ENCODE assay signal across 22 cellular contexts in the genomic region with DNA sequence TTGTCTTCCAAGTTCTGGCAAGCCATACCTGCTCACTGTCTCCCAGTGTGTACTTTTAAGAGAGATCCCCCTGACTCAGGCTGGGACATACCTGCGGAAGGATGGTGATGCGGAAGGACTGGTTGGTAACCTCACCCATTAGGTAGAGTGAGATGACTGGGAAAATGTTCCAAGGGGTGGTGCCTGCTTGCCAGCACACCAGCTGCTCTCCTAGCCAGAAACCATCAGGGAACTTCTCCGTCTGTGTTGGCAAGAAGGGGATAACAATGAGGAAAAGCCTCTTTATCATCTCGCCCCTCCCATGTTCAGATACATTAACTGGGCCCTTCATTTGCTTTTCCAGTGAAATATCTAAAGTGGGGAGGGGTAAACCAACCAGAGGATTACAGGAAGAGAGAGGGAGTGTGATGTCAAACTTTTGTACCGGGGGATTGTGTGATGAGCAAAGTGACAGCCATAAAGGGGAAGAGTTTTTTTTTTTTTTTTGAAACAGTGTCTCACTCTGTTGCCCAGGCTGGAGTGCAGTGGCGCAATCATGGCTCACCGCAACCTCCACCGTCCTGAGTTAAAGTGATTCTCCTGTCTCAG. TPM values are rescaled to one million over a fixed set of nuclear protein-coding genes. Genes with fewer than 3 reads are reported as not detected.
DNase-seq lines count a peak whose midpoint lies in the region; ATAC-seq, FAIRE-seq and TF ChIP-seq lines count a peak whose summit lies in the region.
"Had no signal": no experiment of that assay in that cellular context is flagged by ENCODE, and none has a peak within 500 bp of the region (broad histone marks: within the 10 kb centered on the region; RNA-seq: fewer than 3 reads in every experiment).

TSS of gene BACE1-AS (plus strand) at position 538 of the 588 bp plus-strand sequence.

- POLR2A ChIA-PET in H1 (lab: Charles Lee; ENCODE audit: partially characterized antibody): interaction anchor here (1.6 kb wide), 1 partner anchor 12 kb away, joined by 4 read pairs; no protein-coding TSS in a partner anchor

- H3K79me2 ChIP-seq in H1 (ENCODE audit: control insufficient read depth in 1 of 2, insufficient read depth in 2 of 2, low read length in 2 of 2): no peaks in the 10 kb centered on the region

- H3K9ac ChIP-seq in H1 (replicated peaks in 1 of 4; ENCODE audit: extremely low read depth in 1 of 4, low read depth in 3 of 4, low read length in 3 of 4): no peak within 1 kb of the TSS

- H3K27ac ChIP-seq in left ventricle myocardium inferior (replicated peaks) (no peak within 1 kb of the TSS), H1 (ENCODE audit: low read depth, low read length) (no peak within 1 kb of the TSS)
- H3K27ac ChIP-seq: colonic mucosa, SJSA1 had no signal

- H3K9me3 ChIP-seq in left ventricle myocardium inferior (replicated peaks) (no peaks in the 10 kb centered on the region), H1 (ENCODE audit: insufficient read depth in 2 of 2, low read depth in 1 of 2, low read length in 1 of 2) (no peaks in the 10 kb centered on the region)
- H3K9me3 ChIP-seq: colonic mucosa, SJSA1 had no signal

- H3K4me1 Mint-ChIP-seq in osteocyte (ENCODE audit: unreplicated experiment) (no peaks in the 10 kb centered on the region), chondrocyte (ENCODE audit: low read depth) (no peaks in the 10 kb centered on the region)
- H3K4me1 Mint-ChIP-seq: activated CD4-positive, alpha-beta T cell treated with anti-CD3 and anti-CD28 coated beads, Interleukin-2, amount 10 ng/mL, durations not matched to agents 7 days and 5 days; activated naive CD8-positive, alpha-beta T cell treated with anti-CD3 and anti-CD28 coated beads, Interleukin-2, amount 10 ng/mL, durations not matched to agents 7 days and 5 days; activated T-helper 17 cell treated with anti-CD3 and anti-CD28 coated beads, Interleukin-2, amount 50 U/mL, for 72 hours; natural killer cell; stimulated activated naive B cell treated with anti-CD40 and anti-IgM and Interleukin-4, amounts not matched to agents 10 μg/mL and 1 μg/mL and 100 μg/mL, for 72 hours had no signal

- H2BK20ac ChIP-seq in H1 (ENCODE audit: low read length): no peak within 1 kb of the TSS

- H3K9me3 Mint-ChIP-seq in osteocyte (ENCODE audit: unreplicated experiment) (no peaks in the 10 kb centered on the region), chondrocyte (ENCODE audit: low read depth) (no peaks in the 10 kb centered on the region)
- H3K9me3 Mint-ChIP-seq: activated CD4-positive, alpha-beta T cell treated with anti-CD3 and anti-CD28 coated beads, Interleukin-2, amount 10 ng/mL, durations not matched to agents 7 days and 5 days; activated naive CD8-positive, alpha-beta T cell treated with anti-CD3 and anti-CD28 coated beads, Interleukin-2, amount 10 ng/mL, durations not matched to agents 7 days and 5 days; activated T-helper 17 cell treated with anti-CD3 and anti-CD28 coated beads, Interleukin-2, amount 50 U/mL, for 72 hours; natural killer cell; stimulated activated naive B cell treated with anti-CD40 and anti-IgM and Interleukin-4, amounts not matched to agents 10 μg/mL and 1 μg/mL and 100 μg/mL, for 72 hours had no signal

- TF ChIP-seq RAD21 in H1 (IDR thresholded peaks at IDR 0.05 in 1 of 2, conservative IDR thresholded peaks at IDR 0.05 in 1 of 2; ENCODE audit: low read depth in 2 of 2, low read length in 2 of 2): no peak

- H3K27me3 ChIP-seq in left ventricle myocardium inferior (ENCODE audit: low read depth): no peaks in the 10 kb centered on the region
- no peaks in the 10 kb centered on the region for H3K27me3 ChIP-seq in H1 (replicated peaks in 1 of 4; ENCODE audit: control insufficient read depth in 3 of 4, extremely low read depth in 1 of 4, insufficient read depth in 3 of 4, low read length in 3 of 4)
- H3K27me3 ChIP-seq: colonic mucosa, SJSA1 had no signal

- H2BK5ac ChIP-seq in H1 (ENCODE audit: low read depth, low read length): no peak within 1 kb of the TSS

- no peaks in the 10 kb centered on the region for H4K20me1 ChIP-seq in H1 (replicated peaks in 1 of 2; ENCODE audit: control insufficient read depth in 1 of 2, insufficient read depth in 2 of 2, low read length in 2 of 2)

- no peak for FAIRE-seq in H1 (lab: Jason Lieb, UNC)
- FAIRE-seq: A204.1, H54, RCC 7860 had no signal

- no peak within 1 kb of the TSS for H2BK120ac ChIP-seq in H1 (replicated peaks; ENCODE audit: low read depth, low read length)

- no peaks in the 10 kb centered on the region for H3K4me1 ChIP-seq in left ventricle myocardium inferior
- no peaks in the 10 kb centered on the region for H3K4me1 ChIP-seq in H1 (replicated peaks in 1 of 4; ENCODE audit: control insufficient read depth in 3 of 4, insufficient read depth in 4 of 4, low read length in 3 of 4)
- H3K4me1 ChIP-seq: colonic mucosa, SJSA1 had no signal

- H2AK5ac ChIP-seq in H1 (ENCODE audit: low read depth, low read length): no peak within 1 kb of the TSS

- no peak within 1 kb of the TSS for H3K14ac ChIP-seq in H1 (ENCODE audit: insufficient read length)

- no peak within 1 kb of the TSS for H3K4ac ChIP-seq in H1 (replicated peaks; ENCODE audit: insufficient read length, low read depth, low read length)

- H4K5ac ChIP-seq in H1 (ENCODE audit: insufficient read length, low read depth, low read length): no peak within 1 kb of the TSS

- intact Hi-C loops in left ventricle myocardium inferior (cut with micrococcal nuclease): no loop called here
- intact Hi-C loops in left cardiac atrium (cut with DNase I): no loop called here

- DNase-seq in left ventricle myocardium inferior (no peak), left cardiac atrium (no peak), H1 (ENCODE audit: low read depth in 1 of 2, low spot score in 2 of 2) (no peak), osteocyte (ENCODE audit: extremely low spot score, unreplicated experiment) (no peak), NCI-H1694 treated with DMSO at 0.1 percent for 48 hours (lab: John Stamatoyannopoulos, UW) (no peak), chondrocyte (ENCODE audit: low spot score) (no peak)
- DNase-seq: activated CD4-positive, alpha-beta T cell treated with anti-CD3 and anti-CD28 coated beads, Interleukin-2, amount 10 ng/mL, durations not matched to agents 7 days and 5 days; activated naive CD8-positive, alpha-beta T cell treated with anti-CD3 and anti-CD28 coated beads, Interleukin-2, amount 10 ng/mL, durations not matched to agents 7 days and 5 days; colonic mucosa; natural killer cell; NCI-H1105 treated with DMSO at 0.1 percent for 48 hours; NCI-H2081 treated with DMSO at 0.1 percent for 48 hours; NK-92 treated with Interleukin-12 subunit alpha and Interleukin-12 subunit beta, amount 100 ng/mL, for 24 hours; stimulated activated naive B cell treated with anti-CD40 and anti-IgM and Interleukin-4, amounts not matched to agents 10 μg/mL and 1 μg/mL and 100 μg/mL, for 72 hours had no signal

- no peaks in the 10 kb centered on the region for H3K23me2 ChIP-seq in H1 (ENCODE audit: low read depth, low read length)

- H3K36me3 ChIP-seq in left ventricle myocardium inferior (peaks cover 93% of the 10 kb centered on the region), H1 (ENCODE audit: control insufficient read depth in 2 of 4, insufficient read depth in 4 of 4, low read length in 3 of 4) (peaks cover 0 to 33% (median 16%) of the 10 kb centered on the region in 4 experiments; a peak in 4 of 8 replicates)
- H3K36me3 ChIP-seq: colonic mucosa had no signal

- no peak within 1 kb of the TSS for H3K4me2 ChIP-seq in H1 (ENCODE audit: insufficient read depth in 1 of 2, low read depth in 2 of 2, low read length in 2 of 2)
- H3K4me2 ChIP-seq: smooth muscle cell had no signal

- H3K4me3 Mint-ChIP-seq in osteocyte (ENCODE audit: unreplicated experiment) (no peak within 1 kb of the TSS), chondrocyte (ENCODE audit: unreplicated experiment) (no peak within 1 kb of the TSS)
- H3K4me3 Mint-ChIP-seq: activated CD4-positive, alpha-beta T cell treated with anti-CD3 and anti-CD28 coated beads, Interleukin-2, amount 10 ng/mL, durations not matched to agents 7 days and 5 days; activated naive CD8-positive, alpha-beta T cell treated with anti-CD3 and anti-CD28 coated beads, Interleukin-2, amount 10 ng/mL, durations not matched to agents 7 days and 5 days; activated T-helper 17 cell treated with anti-CD3 and anti-CD28 coated beads, Interleukin-2, amount 50 U/mL, for 72 hours; natural killer cell; stimulated activated naive B cell treated with anti-CD40 and anti-IgM and Interleukin-4, amounts not matched to agents 10 μg/mL and 1 μg/mL and 100 μg/mL, for 72 hours had no signal

- no peaks in the 10 kb centered on the region for H3K79me1 ChIP-seq in H1 (ENCODE audit: low read depth, low read length)

- peak within 1 kb of the TSS; percentile 31 for H3K27ac Mint-ChIP-seq in osteocyte (ENCODE audit: unreplicated experiment)
- H3K27ac Mint-ChIP-seq in chondrocyte (ENCODE audit: unreplicated experiment): no peak within 1 kb of the TSS
- H3K27ac Mint-ChIP-seq: activated CD4-positive, alpha-beta T cell treated with anti-CD3 and anti-CD28 coated beads, Interleukin-2, amount 10 ng/mL, durations not matched to agents 7 days and 5 days; activated naive CD8-positive, alpha-beta T cell treated with anti-CD3 and anti-CD28 coated beads, Interleukin-2, amount 10 ng/mL, durations not matched to agents 7 days and 5 days; activated T-helper 17 cell treated with anti-CD3 and anti-CD28 coated beads, Interleukin-2, amount 50 U/mL, for 72 hours; natural killer cell; stimulated activated naive B cell treated with anti-CD40 and anti-IgM and Interleukin-4, amounts not matched to agents 10 μg/mL and 1 μg/mL and 100 μg/mL, for 72 hours had no signal

- 90% methylated on average over 8 of the region's 8 CpGs; no CpG with 5 or more reads in 1 of the 2 experiments for WGBS in H1 (ENCODE audit: extremely low coverage in 1 of 2, insufficient coverage in 1 of 2, insufficient read length in 1 of 2, insufficient replicate concordance in 2 of 2, low coverage in 1 of 2, low lambda C conversion rate in 2 of 2, missing lambda C conversion rate in 1 of 2), 2 experiments

- H3K18ac ChIP-seq in H1 (ENCODE audit: extremely low read depth, low read length): no peak within 1 kb of the TSS

- no peak for TF ChIP-seq EP300 in H1 (IDR thresholded peaks at IDR 0.05; ENCODE audit: borderline replicate concordance in 1 of 2, low read depth in 2 of 2, low read length in 2 of 2)

- TF ChIP-seq POLR2A in H1 (IDR thresholded peaks at IDR 0.05; ENCODE audit: control extremely low read depth in 1 of 2, low read depth in 2 of 2, low read length in 2 of 2): no peak

- no peak for ATAC-seq in left cardiac atrium
- no peak for ATAC-seq in GM21825 (IDR thresholded peaks at IDR 0.05; ENCODE audit: unreplicated experiment)
- ATAC-seq in HG03025 (IDR thresholded peaks at IDR 0.05; ENCODE audit: low FRiP score, unreplicated experiment): no peak
- ATAC-seq: activated T-helper 17 cell treated with anti-CD3 and anti-CD28 coated beads, Interleukin-2, amount 50 U/mL, for 72 hours; natural killer cell; stimulated activated naive B cell treated with anti-CD40 and anti-IgM and Interleukin-4, amounts not matched to agents 10 μg/mL and 1 μg/mL and 100 μg/mL, for 72 hours had no signal

- no peak within 1 kb of the TSS for H3K23ac ChIP-seq in H1 (ENCODE audit: insufficient read length)

- H3K27me3 Mint-ChIP-seq in osteocyte (ENCODE audit: unreplicated experiment) (no peaks in the 10 kb centered on the region), chondrocyte (ENCODE audit: low read depth) (no peaks in the 10 kb centered on the region)
- H3K27me3 Mint-ChIP-seq: activated CD4-positive, alpha-beta T cell treated with anti-CD3 and anti-CD28 coated beads, Interleukin-2, amount 10 ng/mL, durations not matched to agents 7 days and 5 days; activated naive CD8-positive, alpha-beta T cell treated with anti-CD3 and anti-CD28 coated beads, Interleukin-2, amount 10 ng/mL, durations not matched to agents 7 days and 5 days; activated T-helper 17 cell treated with anti-CD3 and anti-CD28 coated beads, Interleukin-2, amount 50 U/mL, for 72 hours; stimulated activated naive B cell treated with anti-CD40 and anti-IgM and Interleukin-4, amounts not matched to agents 10 μg/mL and 1 μg/mL and 100 μg/mL, for 72 hours had no signal

- TF ChIP-seq CTCF in left ventricle myocardium inferior (IDR thresholded peaks at IDR 0.05; ENCODE audit: borderline replicate concordance) (no peak), H1 (IDR thresholded peaks at IDR 0.05; ENCODE audit: control extremely low read depth in 1 of 3, insufficient read depth in 1 of 3, low read depth in 1 of 3, low read length in 3 of 3) (no peak), osteocyte (IDR thresholded peaks at IDR 0.05) (no peak), chondrocyte (IDR thresholded peaks at IDR 0.05) (no peak)

- no peak within 1 kb of the TSS for H4K8ac ChIP-seq in H1 (ENCODE audit: extremely low read depth, insufficient read depth, low read length)

- H3K36me3 Mint-ChIP-seq in osteocyte (ENCODE audit: unreplicated experiment): peaks cover 72% of the 10 kb centered on the region
- H3K36me3 Mint-ChIP-seq in chondrocyte (ENCODE audit: low read depth): peaks cover 47% of the 10 kb centered on the region
- H3K36me3 Mint-ChIP-seq: natural killer cell had no signal

- H4K91ac ChIP-seq in H1 (replicated peaks; ENCODE audit: insufficient read length, low read length): no peak within 1 kb of the TSS

- no peak within 1 kb of the TSS for H2BK12ac ChIP-seq in H1 (ENCODE audit: low read depth, low read length)

- H2AFZ ChIP-seq in H1 (ENCODE audit: low read length): no peak within 1 kb of the TSS

- H2BK15ac ChIP-seq in H1 (ENCODE audit: low read length): no peak within 1 kb of the TSS

- no peak within 1 kb of the TSS for H3K56ac ChIP-seq in H1 (replicated peaks; ENCODE audit: insufficient read length, low read depth, low read length)

- H3K4me3 ChIP-seq in left ventricle myocardium inferior: no peak within 1 kb of the TSS
- H3K4me3 ChIP-seq in H1 (ENCODE audit: extremely low read depth in 1 of 4, insufficient read depth in 2 of 4, low read depth in 3 of 4, low read length in 4 of 4): no peak within 1 kb of the TSS
- H3K4me3 ChIP-seq: colonic mucosa, SJSA1, smooth muscle cell had no signal

- CTCF ChIA-PET in H1 (lab: Charles Lee; ENCODE audit: partially characterized antibody): interaction anchor here (1.0 to 1.1 kb wide), 2 partner anchors 12 to 189 kb away, joined by 3 read pairs; no protein-coding TSS in a partner anchor

RNA-seq across cellular contexts. Expression of gene BACE1-AS, which starts in this region (rescaled TPM):
- total RNA-seq in left ventricle myocardium inferior: 10.3 TPM
- 1 to 10 TPM; 6.3 to 8.0 TPM for total RNA-seq in left cardiac atrium
- total RNA-seq in H1 (2021; fragmentation: NEBNext Ultra II Directional; extraction: Animal tissue kit (Norgen Biotek cat#: 25700)): 12.2 and 14.9 TPM in 2 replicates
- 11.8 and 17.4 TPM in 2 replicates for polyA plus RNA-seq in H1 (2011; rRNA removed)
- polyA plus RNA-seq in H1 (2011; cell fraction: cytosol; rRNA removed): 7.0 TPM
- 13.1 TPM for polyA plus RNA-seq in H1 (2011; cell fraction: nucleus; rRNA removed)
- polyA plus RNA-seq in H1 (2012, experiment 1 of 2): 7.8 to 11.0 TPM (median 8.3 TPM) in 4 replicates
- 0.92 TPM for polyA plus RNA-seq in H1 (2012, experiment 2 of 2)
- polyA plus RNA-seq in H1 (2013, experiment 1 of 2): 9.5 TPM
- polyA plus RNA-seq in H1 (2013, experiment 2 of 2): 9.2 TPM
- polyA minus RNA-seq in H1 (2011; rRNA and poly(A)+ RNA removed): 19.7 and 28.4 TPM in 2 replicates
- 11.6 TPM for polyA minus RNA-seq in H1 (2011; cell fraction: cytosol; rRNA and poly(A)+ RNA removed)
- 13.4 TPM for polyA minus RNA-seq in H1 (2011; cell fraction: nucleus; rRNA and poly(A)+ RNA removed)
- total RNA-seq in osteocyte: 8.3 and 10.9 TPM in 2 replicates
- 6.4 to 8.3 TPM (median 7.2 TPM) in 3 replicates for total RNA-seq in chondrocyte
